9 cellular contexts compared by ENCODE assay signal in genomic region chr16:67349172-67349571, GRCh38. TPM values are rescaled to one million over a fixed set of nuclear protein-coding genes. Genes with fewer than 3 reads are reported as not detected.
DNase-seq lines count a peak whose midpoint lies in the region; ATAC-seq, FAIRE-seq and TF ChIP-seq lines count a peak whose summit lies in the region.
"Had no signal": no experiment of that assay in that cellular context is flagged by ENCODE, and none has a peak within 500 bp of the region (broad histone marks: within the 10 kb centered on the region; RNA-seq: fewer than 3 reads in every experiment).

No MANE protein-coding gene starts in this region.

- H3K27ac ChIP-seq in A549, result no peak overlapping the region

- POLR2A ChIA-PET in A549 (lab: Yijun Ruan, JAX), result no interaction called here

- H3K4me2 ChIP-seq in A549, result no peak overlapping the region

- no peak for TF ChIP-seq EP300 in A549 (IDR thresholded peaks at IDR 0.05)

- no peak for FAIRE-seq in A549 (lab: Jason Lieb, UNC)
- FAIRE-seq in RCC 7860 (lab: Jason Lieb, UNC), result peak; percentile 8

- TF ChIP-seq CTCF in A549 (IDR thresholded peaks at IDR 0.05), result peak; percentile 54
- TF ChIP-seq CTCF in GM12873 (IDR thresholded peaks at IDR 0.05; ENCODE audit: insufficient read depth, low read depth, low read length, missing control alignments), result peak; percentile 48
- TF ChIP-seq CTCF in fibroblast of villous mesenchyme (IDR thresholded peaks at IDR 0.05; ENCODE audit: insufficient read depth, low read depth, low read length), result peak; percentile 50

- CTCF ChIA-PET in A549 (lab: Yijun Ruan, JAX), result interaction anchor here (0.6 to 3.9 kb wide), 8 partner anchors 10 to 301 kb away, joined by 3 to 23 read pairs (median 3); partner anchors contain the start of genes KCTD19, LRRC36 and ZDHHC1

- peaks cover 20% of the 10 kb centered on the region for H3K4me1 ChIP-seq in A549

- DNase-seq in A549 (ENCODE audit: low read depth in 1 of 2, low spot score in 1 of 2) (peak in 1 of 2 experiments; percentile 41), RCC 7860 (ENCODE audit: low spot score) (no peak), fibroblast of villous mesenchyme (ENCODE audit: low read depth) (peak; percentile 38), D341Med (ENCODE audit: low spot score) (no peak)

- peak; percentile 27 to 35; a peak in 2 of 5 replicates for TF ChIP-seq RAD21 in A549 (conservative IDR thresholded peaks at IDR 0.05 in 1 of 2, IDR thresholded peaks at IDR 0.05 in 1 of 2)

- H3K4me3 ChIP-seq in A549 (no peak overlapping the region), fibroblast of villous mesenchyme (ENCODE audit: low read depth, low read length) (no peak overlapping the region)

- ATAC-seq in A549 (peak; percentile 62 to 88; a peak in 3 of 6 replicates), GM21737 (IDR thresholded peaks at IDR 0.05; ENCODE audit: unreplicated experiment) (no peak), GM21381 (IDR thresholded peaks at IDR 0.05; ENCODE audit: unreplicated experiment) (no peak), HG03196 (IDR thresholded peaks at IDR 0.05; ENCODE audit: unreplicated experiment) (no peak)

- H3K9me3 ChIP-seq in A549, result no peaks in the 10 kb centered on the region

- no peak for TF ChIP-seq POLR2A in A549 (IDR thresholded peaks at IDR 0.05; ENCODE audit: low read length)

TF ChIP-seq in A549, 52 proteins besides CTCF, POLR2A, EP300 and RAD21:
- TF ChIP-seq SMC3 (IDR thresholded peaks at IDR 0.05), result peak; percentile 34; the same call in 1 of the 3 replicates
- TF ChIP-seq JUN (IDR thresholded peaks at IDR 0.05), result no peak

RNA-seq across cellular contexts. Expression of gene LRRC36, which starts 22.6 kb away (rescaled TPM):
- polyA plus RNA-seq in A549 (2011; rRNA removed) (0.57 and 0.93 TPM in 2 replicates), A549 (2017; fragmentation: RNase III; extraction: RNeasy Plus Mini Kit Qiagen cat#74134 plus additional on column Dnase treatment) (0.25 to 0.48 TPM (median 0.44 TPM) in 3 replicates)
- 0.05 and 0.07 TPM in 2 replicates for polyA plus RNA-seq in A549 (2012; cell fraction: cytosol; rRNA removed)
- 0.19 and 0.40 TPM in 2 replicates for polyA plus RNA-seq in A549 (2012; cell fraction: nucleus; rRNA removed)
- 0.24 and 0.54 TPM in 2 replicates for polyA minus RNA-seq in A549 (2011; rRNA and poly(A)+ RNA removed)
- not detected in 2 replicates for total RNA-seq in fibroblast of villous mesenchyme
- total RNA-seq: skeletal muscle tissue had no signal

RNA-seq across cellular contexts. Expression of gene KCTD19, which starts 22.6 kb away (rescaled TPM):
- polyA plus RNA-seq in A549 (2011; rRNA removed) (1.1 and 2.4 TPM in 2 replicates), A549 (2017; fragmentation: RNase III; extraction: RNeasy Plus Mini Kit Qiagen cat#74134 plus additional on column Dnase treatment) (0.57 to 1.00 TPM (median 0.76 TPM) in 3 replicates)
- 0.36 and 0.84 TPM in 2 replicates for polyA plus RNA-seq in A549 (2012; cell fraction: cytosol; rRNA removed)
- polyA plus RNA-seq in A549 (2012; cell fraction: nucleus; rRNA removed), result 1.8 and 2.1 TPM in 2 replicates
- 1.2 and 4.5 TPM in 2 replicates for polyA minus RNA-seq in A549 (2011; rRNA and poly(A)+ RNA removed)
- total RNA-seq in fibroblast of villous mesenchyme, result under 0.01 TPM in 1 of 2 replicates, not detected in the other
- total RNA-seq: skeletal muscle tissue had no signal

RNA-seq across cellular contexts. Expression of gene TPPP3, which starts 44.1 kb away (rescaled TPM):
- polyA plus RNA-seq in A549 (2011; rRNA removed) (9.4 and 10.6 TPM in 2 replicates), A549 (2017; fragmentation: RNase III; extraction: RNeasy Plus Mini Kit Qiagen cat#74134 plus additional on column Dnase treatment) (8.7 to 10.9 TPM (median 9.6 TPM) in 3 replicates)
- polyA plus RNA-seq in A549 (2012; cell fraction: cytosol; rRNA removed), result 20.1 and 29.1 TPM in 2 replicates
- polyA plus RNA-seq in A549 (2012; cell fraction: nucleus; rRNA removed), result 21.8 and 32.6 TPM in 2 replicates
- polyA minus RNA-seq in A549 (2011; rRNA and poly(A)+ RNA removed), result 2.4 and 2.5 TPM in 2 replicates
- total RNA-seq in fibroblast of villous mesenchyme, result 0.86 and 0.97 TPM in 2 replicates

Comparison
In these comparisons a context has a peak if more than half of its experiments do, and no peak if none do; other contexts are left out.
1. ATAC-seq: peak in A549 (2 of 2); none in GM21737 (single experiment), GM21381 (single experiment) and HG03196 (single experiment).
2. Peak in every context shown above with its lines, with median percentiles within 50 percentile points of each other: CTCF ChIP-seq.